1 cellular context compared by ENCODE assay signal in genomic region chrX:13816899-13817298, GRCh38.
TF ChIP-seq lines count a peak whose summit lies in the region.

A gene with protein sequence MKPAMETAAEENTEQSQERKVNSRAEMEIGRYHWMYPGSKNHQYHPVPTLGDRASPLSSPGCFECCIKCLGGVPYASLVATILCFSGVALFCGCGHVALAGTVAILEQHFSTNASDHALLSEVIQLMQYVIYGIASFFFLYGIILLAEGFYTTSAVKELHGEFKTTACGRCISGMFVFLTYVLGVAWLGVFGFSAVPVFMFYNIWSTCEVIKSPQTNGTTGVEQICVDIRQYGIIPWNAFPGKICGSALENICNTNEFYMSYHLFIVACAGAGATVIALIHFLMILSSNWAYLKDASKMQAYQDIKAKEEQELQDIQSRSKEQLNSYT (minus strand): TSS chrX:13817093. CDS start chrX:13816904, 189 bp downstream.

TF ChIP-seq in WTC11, 78 proteins besides CTCF, POLR2A, EP300 and RAD21 (continued from another document):
- no peak for TF ChIP-seq ZSCAN18 (CRISPR knock-in tag; IDR thresholded peaks at IDR 0.05)
- no peak for TF ChIP-seq NR1H2 (CRISPR knock-in tag; IDR thresholded peaks at IDR 0.05)
- no peak for TF ChIP-seq TP53 (CRISPR knock-in tag; IDR thresholded peaks at IDR 0.05)
- TF ChIP-seq, protein P1, sequence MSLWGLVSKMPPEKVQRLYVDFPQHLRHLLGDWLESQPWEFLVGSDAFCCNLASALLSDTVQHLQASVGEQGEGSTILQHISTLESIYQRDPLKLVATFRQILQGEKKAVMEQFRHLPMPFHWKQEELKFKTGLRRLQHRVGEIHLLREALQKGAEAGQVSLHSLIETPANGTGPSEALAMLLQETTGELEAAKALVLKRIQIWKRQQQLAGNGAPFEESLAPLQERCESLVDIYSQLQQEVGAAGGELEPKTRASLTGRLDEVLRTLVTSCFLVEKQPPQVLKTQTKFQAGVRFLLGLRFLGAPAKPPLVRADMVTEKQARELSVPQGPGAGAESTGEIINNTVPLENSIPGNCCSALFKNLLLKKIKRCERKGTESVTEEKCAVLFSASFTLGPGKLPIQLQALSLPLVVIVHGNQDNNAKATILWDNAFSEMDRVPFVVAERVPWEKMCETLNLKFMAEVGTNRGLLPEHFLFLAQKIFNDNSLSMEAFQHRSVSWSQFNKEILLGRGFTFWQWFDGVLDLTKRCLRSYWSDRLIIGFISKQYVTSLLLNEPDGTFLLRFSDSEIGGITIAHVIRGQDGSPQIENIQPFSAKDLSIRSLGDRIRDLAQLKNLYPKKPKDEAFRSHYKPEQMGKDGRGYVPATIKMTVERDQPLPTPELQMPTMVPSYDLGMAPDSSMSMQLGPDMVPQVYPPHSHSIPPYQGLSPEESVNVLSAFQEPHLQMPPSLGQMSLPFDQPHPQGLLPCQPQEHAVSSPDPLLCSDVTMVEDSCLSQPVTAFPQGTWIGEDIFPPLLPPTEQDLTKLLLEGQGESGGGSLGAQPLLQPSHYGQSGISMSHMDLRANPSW (CRISPR knock-in tag; conservative IDR thresholded peaks at IDR 0.05; ENCODE audit: low read depth) = no peak
- TF ChIP-seq TCF7 (CRISPR knock-in tag; IDR thresholded peaks at IDR 0.05; ENCODE audit: low read depth) = no peak
- TF ChIP-seq ZMAT4 (CRISPR knock-in tag; IDR thresholded peaks at IDR 0.05) = no peak
- no peak for TF ChIP-seq NFYB (CRISPR knock-in tag; conservative IDR thresholded peaks at IDR 0.05; ENCODE audit: low read depth)
- TF ChIP-seq SMAD4 (CRISPR knock-in tag; IDR thresholded peaks at IDR 0.05) = no peak
- no peak for TF ChIP-seq JAZF1 (CRISPR knock-in tag; IDR thresholded peaks at IDR 0.05)
- TF ChIP-seq, protein P2, sequence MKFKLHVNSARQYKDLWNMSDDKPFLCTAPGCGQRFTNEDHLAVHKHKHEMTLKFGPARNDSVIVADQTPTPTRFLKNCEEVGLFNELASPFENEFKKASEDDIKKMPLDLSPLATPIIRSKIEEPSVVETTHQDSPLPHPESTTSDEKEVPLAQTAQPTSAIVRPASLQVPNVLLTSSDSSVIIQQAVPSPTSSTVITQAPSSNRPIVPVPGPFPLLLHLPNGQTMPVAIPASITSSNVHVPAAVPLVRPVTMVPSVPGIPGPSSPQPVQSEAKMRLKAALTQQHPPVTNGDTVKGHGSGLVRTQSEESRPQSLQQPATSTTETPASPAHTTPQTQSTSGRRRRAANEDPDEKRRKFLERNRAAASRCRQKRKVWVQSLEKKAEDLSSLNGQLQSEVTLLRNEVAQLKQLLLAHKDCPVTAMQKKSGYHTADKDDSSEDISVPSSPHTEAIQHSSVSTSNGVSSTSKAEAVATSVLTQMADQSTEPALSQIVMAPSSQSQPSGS (CRISPR knock-in tag; IDR thresholded peaks at IDR 0.05; ENCODE audit: borderline replicate concordance, low read depth) = no peak
- TF ChIP-seq ZNF416 (CRISPR knock-in tag; IDR thresholded peaks at IDR 0.05) = no peak
- no peak for TF ChIP-seq CDX4 (CRISPR knock-in tag; IDR thresholded peaks at IDR 0.05; ENCODE audit: borderline replicate concordance)
